8 cellular contexts compared by ENCODE assay signal in the genomic region with DNA sequence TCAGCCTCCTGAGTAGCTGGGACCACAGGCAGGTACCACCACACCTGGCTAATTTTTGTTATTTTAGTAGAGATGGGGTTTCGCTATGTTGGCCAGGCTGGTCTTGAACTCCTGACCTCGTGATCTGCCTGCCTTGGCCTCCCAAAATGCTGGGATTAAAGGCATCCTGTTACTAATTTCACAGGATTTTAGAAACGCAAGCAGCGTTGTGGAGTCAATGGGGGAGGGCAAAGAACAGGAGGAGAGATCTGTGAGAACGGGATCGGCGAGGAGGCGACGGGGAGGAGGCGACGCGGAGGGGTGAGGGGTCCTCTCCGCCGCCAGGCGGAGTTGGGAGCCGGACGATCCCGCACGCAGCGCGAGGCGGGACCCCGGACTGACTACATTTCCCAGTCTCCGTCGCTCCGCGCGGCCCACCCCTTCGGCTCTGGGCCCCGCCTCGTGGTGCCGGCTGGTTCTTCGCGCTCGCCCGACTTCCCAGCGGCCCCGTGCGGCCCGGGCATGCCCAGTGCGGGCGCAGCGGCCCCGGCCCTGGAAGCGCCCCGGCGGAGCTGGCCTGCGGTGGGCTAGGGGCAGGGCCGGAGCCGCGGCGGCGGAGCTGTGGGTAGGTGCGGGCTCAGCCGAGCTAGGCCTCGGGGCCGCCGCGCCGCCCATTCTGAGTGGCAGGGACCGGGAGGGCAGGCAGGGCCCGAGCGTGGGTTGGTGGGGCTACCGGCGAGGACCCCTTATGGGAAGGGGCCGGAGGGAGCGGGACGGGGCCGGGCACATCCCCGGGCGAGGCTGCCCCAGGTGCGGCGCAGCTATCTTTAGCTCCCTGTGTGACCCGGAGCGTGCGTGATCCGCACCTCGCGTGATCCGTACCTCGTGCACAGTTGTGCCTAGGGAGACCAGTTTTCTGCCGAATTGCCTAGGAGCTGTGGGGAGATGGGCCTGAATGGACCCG. TPM values are rescaled to one million over a fixed set of nuclear protein-coding genes. Genes with fewer than 3 reads are reported as not detected.
DNase-seq lines count a peak whose midpoint lies in the region; ATAC-seq and TF ChIP-seq lines count a peak whose summit lies in the region.

A gene (plus strand): TSS at position 508 of the 943 bp plus-strand sequence. CDS start 3,051 bp downstream, outside the sequence.

- peak; percentile 96 for ATAC-seq in GM21619 (IDR thresholded peaks at IDR 0.05; ENCODE audit: unreplicated experiment)
- ATAC-seq in activated T-cell treated with anti-CD3 and anti-CD28 coated beads, Interleukin-2, amount 50 U/mL, for 4 hours, result peak; percentile 97 to 98
- ATAC-seq in esophagus mucosa, result peak; percentile 99

- H3K36me3 Mint-ChIP-seq in activated T-cell treated with anti-CD3 and anti-CD28 coated beads, Interleukin-2, amount 50 U/mL, for 4 hours (ENCODE audit: insufficient read depth), result peaks cover 16% of the 10 kb centered on the region

- H3K27ac ChIP-seq in muscle layer of duodenum (ENCODE audit: low read length), result peak within 1 kb of the TSS; percentile 60

- peak within 1 kb of the TSS; percentile 91 for H3K4me3 Mint-ChIP-seq in activated T-cell treated with anti-CD3 and anti-CD28 coated beads, Interleukin-2, amount 50 U/mL, for 4 hours

- peak; percentile 80 for DNase-seq in DMS79 (lab: John Stamatoyannopoulos, UW)
- DNase-seq in Jurkat, Clone E6-1 (ENCODE audit: low read depth, low spot score), result peak; percentile 87
- DNase-seq in activated T-cell treated with anti-CD3 and anti-CD28 coated beads, Interleukin-2, amount 50 U/mL, for 4 hours, result peak; percentile 86
- DNase-seq in stimulated activated CD8-positive, alpha-beta memory T cell treated with anti-CD3 and anti-CD28 coated beads, Interleukin-7, amount 100 ng/mL, for 4 hours (ENCODE audit: low read depth in 2 of 2), result peak; percentile 75 to 86

- peaks cover 4 to 15% of the 10 kb centered on the region in 2 donors for H3K36me3 ChIP-seq in muscle layer of duodenum (ENCODE audit: control insufficient read depth in 1 of 2, insufficient read depth in 2 of 2, low read length in 2 of 2)

- H3K4me1 Mint-ChIP-seq in activated T-cell treated with anti-CD3 and anti-CD28 coated beads, Interleukin-2, amount 50 U/mL, for 4 hours (ENCODE audit: low read depth), result peaks cover 22% of the 10 kb centered on the region

- no peaks in the 10 kb centered on the region for H3K9me3 ChIP-seq in muscle layer of duodenum (ENCODE audit: control insufficient read depth in 1 of 2, low read length in 2 of 2)

- peak within 1 kb of the TSS; percentile 94 for H3K4me3 ChIP-seq in Jurkat, Clone E6-1 (ENCODE audit: low read length)
- peak within 1 kb of the TSS; percentile 77 to 81 for H3K4me3 ChIP-seq in muscle layer of duodenum (ENCODE audit: low read depth in 1 of 2, low read length in 2 of 2)

- no peaks in the 10 kb centered on the region for H3K9me3 Mint-ChIP-seq in activated T-cell treated with anti-CD3 and anti-CD28 coated beads, Interleukin-2, amount 50 U/mL, for 4 hours

- H3K4me1 ChIP-seq in muscle layer of duodenum (ENCODE audit: control insufficient read depth in 1 of 2, insufficient read depth in 2 of 2, low read length in 2 of 2), result peaks cover 0 to 15% of the 10 kb centered on the region in 2 donors

- H3K27me3 ChIP-seq in muscle layer of duodenum (ENCODE audit: low read depth, low read length), result no peaks in the 10 kb centered on the region

- H3K27me3 Mint-ChIP-seq in activated T-cell treated with anti-CD3 and anti-CD28 coated beads, Interleukin-2, amount 50 U/mL, for 4 hours (ENCODE audit: low read depth), result no peaks in the 10 kb centered on the region

TF ChIP-seq in PFSK-1, 5 proteins besides CTCF, POLR2A, EP300 and RAD21:
- TF ChIP-seq SIN3A (IDR thresholded peaks at IDR 0.05; ENCODE audit: borderline replicate concordance, insufficient read depth, low read length) (no peak), POLR2AphosphoS5 (IDR thresholded peaks at IDR 0.05; ENCODE audit: low read depth, low read length) (peak; percentile 90), FOXP2 (optimal IDR thresholded peaks at IDR 0.05; ENCODE audit: borderline replicate concordance, extremely low read depth, extremely low read length, insufficient read depth) (peak; percentile 88), TAF1 (IDR thresholded peaks at IDR 0.05; ENCODE audit: borderline replicate concordance, insufficient read depth, low read length) (no peak)
- TF ChIP-seq, protein P1, sequence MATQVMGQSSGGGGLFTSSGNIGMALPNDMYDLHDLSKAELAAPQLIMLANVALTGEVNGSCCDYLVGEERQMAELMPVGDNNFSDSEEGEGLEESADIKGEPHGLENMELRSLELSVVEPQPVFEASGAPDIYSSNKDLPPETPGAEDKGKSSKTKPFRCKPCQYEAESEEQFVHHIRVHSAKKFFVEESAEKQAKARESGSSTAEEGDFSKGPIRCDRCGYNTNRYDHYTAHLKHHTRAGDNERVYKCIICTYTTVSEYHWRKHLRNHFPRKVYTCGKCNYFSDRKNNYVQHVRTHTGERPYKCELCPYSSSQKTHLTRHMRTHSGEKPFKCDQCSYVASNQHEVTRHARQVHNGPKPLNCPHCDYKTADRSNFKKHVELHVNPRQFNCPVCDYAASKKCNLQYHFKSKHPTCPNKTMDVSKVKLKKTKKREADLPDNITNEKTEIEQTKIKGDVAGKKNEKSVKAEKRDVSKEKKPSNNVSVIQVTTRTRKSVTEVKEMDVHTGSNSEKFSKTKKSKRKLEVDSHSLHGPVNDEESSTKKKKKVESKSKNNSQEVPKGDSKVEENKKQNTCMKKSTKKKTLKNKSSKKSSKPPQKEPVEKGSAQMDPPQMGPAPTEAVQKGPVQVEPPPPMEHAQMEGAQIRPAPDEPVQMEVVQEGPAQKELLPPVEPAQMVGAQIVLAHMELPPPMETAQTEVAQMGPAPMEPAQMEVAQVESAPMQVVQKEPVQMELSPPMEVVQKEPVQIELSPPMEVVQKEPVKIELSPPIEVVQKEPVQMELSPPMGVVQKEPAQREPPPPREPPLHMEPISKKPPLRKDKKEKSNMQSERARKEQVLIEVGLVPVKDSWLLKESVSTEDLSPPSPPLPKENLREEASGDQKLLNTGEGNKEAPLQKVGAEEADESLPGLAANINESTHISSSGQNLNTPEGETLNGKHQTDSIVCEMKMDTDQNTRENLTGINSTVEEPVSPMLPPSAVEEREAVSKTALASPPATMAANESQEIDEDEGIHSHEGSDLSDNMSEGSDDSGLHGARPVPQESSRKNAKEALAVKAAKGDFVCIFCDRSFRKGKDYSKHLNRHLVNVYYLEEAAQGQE (IDR thresholded peaks at IDR 0.05; ENCODE audit: insufficient read depth in 1 of 2, low read depth in 2 of 2, low read length in 2 of 2), result no peak

RNA-seq across cellular contexts. Expression of the gene that starts here (rescaled TPM):
- 98.9 TPM for polyA plus RNA-seq in Jurkat, Clone E6-1 (2012; ENCODE audit: insufficient read depth, insufficient read length)
- 44.3 TPM for polyA plus RNA-seq in PFSK-1 (2012; ENCODE audit: insufficient read length, low read depth)
- 10 to 100 TPM; 53.8 to 61.9 (median 57.2) TPM for total RNA-seq in activated T-cell treated with anti-CD3 and anti-CD28 coated beads, Interleukin-2, amount 50 U/mL, for 4 hours
- total RNA-seq in esophagus mucosa, result 77.2 TPM

Comparison
In these comparisons a context has a peak if more than half of its experiments do, and no peak if none do; other contexts are left out.
1. Peak in every context shown above with its lines: DNase-seq, ATAC-seq, H3K4me3 ChIP-seq and H3K27ac ChIP-seq.